23 cellular contexts compared by ENCODE assay signal in the genomic region with DNA sequence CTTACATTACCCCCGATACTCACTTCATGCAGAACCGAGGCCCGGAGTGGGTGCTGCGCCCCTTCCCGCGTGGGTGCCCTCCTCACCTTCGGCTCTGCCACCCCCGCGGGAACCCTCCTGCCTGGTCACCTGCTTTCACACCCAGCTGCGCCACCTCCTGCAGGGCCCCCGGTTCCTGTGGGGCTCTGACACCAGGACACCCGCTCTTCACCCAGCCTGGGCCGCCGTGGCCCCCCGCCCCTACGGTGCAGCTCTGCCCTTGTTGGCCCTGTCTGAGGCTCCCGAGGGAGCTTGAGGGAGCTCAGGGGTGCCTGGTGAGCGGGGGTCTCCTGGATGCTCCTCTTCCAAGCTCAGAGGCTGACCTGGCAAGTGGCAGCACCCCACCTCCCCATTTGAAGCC. TPM values are rescaled to one million over a fixed set of nuclear protein-coding genes. Genes with fewer than 3 reads are reported as not detected.
DNase-seq lines count a peak whose midpoint lies in the region; ATAC-seq and TF ChIP-seq lines count a peak whose summit lies in the region.
"Had no signal": no experiment of that assay in that cellular context is flagged by ENCODE, and none has a peak within 500 bp of the region (broad histone marks: within the 10 kb centered on the region; RNA-seq: fewer than 3 reads in every experiment).

No MANE protein-coding gene starts in this region.

- H3K36me3 Mint-ChIP-seq in chondrocyte (ENCODE audit: low read depth) = peaks cover 1% of the 10 kb centered on the region
- H3K36me3 Mint-ChIP-seq in stimulated activated effector memory CD8-positive, alpha-beta T cell treated with anti-CD3 and anti-CD28 coated beads, Interleukin-12 subunit alpha, Interleukin-12 subunit beta, amount 100 ng/mL, for 72 hours = peaks cover 30% of the 10 kb centered on the region

- H3K36me3 ChIP-seq in Karpas-422 (ENCODE audit: insufficient read depth, low read length) (peaks cover 8% of the 10 kb centered on the region; the same call in 1 of the 2 replicates), colonic mucosa (no peaks in the 10 kb centered on the region)

- intact Hi-C loops in left cardiac atrium (cut with DNase I) (loop anchor here in 1 of 2 donors (10.0 kb wide), 1 partner anchor 176 kb away; no protein-coding TSS in a partner anchor), Right ventricle myocardium superior (cut with DNase I) (no loop called here), colonic mucosa (cut with DNase I) (loop anchor here (5.0 kb wide), 1 partner anchor 129 kb away; no protein-coding TSS in a partner anchor)

- ATAC-seq in left cardiac atrium = no peak
- ATAC-seq in Right ventricle myocardium superior (ENCODE audit: poor library complexity) = no peak
- ATAC-seq in stimulated activated effector memory CD8-positive, alpha-beta T cell treated with anti-CD3 and anti-CD28 coated beads, Interleukin-12 subunit alpha, Interleukin-12 subunit beta, amount 100 ng/mL, for 72 hours = no peak

- TF ChIP-seq CTCF in chondrocyte (IDR thresholded peaks at IDR 0.05) (no peak), colonic mucosa (IDR thresholded peaks at IDR 0.05) (no peak)

- no peaks in the 10 kb centered on the region for H3K9me2 ChIP-seq in Karpas-422 (replicated peaks; ENCODE audit: insufficient read depth, low read length)

- peak overlapping the region; percentile 75 for H3K4me2 ChIP-seq in Karpas-422 (ENCODE audit: low read depth, low read length, poor library complexity, severe bottlenecking)

- H3K27ac Mint-ChIP-seq in chondrocyte (ENCODE audit: unreplicated experiment) = no peak overlapping the region
- peak overlapping the region; percentile 20 for H3K27ac Mint-ChIP-seq in stimulated activated effector memory CD8-positive, alpha-beta T cell treated with anti-CD3 and anti-CD28 coated beads, Interleukin-12 subunit alpha, Interleukin-12 subunit beta, amount 100 ng/mL, for 72 hours
- H3K27ac Mint-ChIP-seq: B cell; CD4-positive, CD25-positive, alpha-beta regulatory T cell had no signal

- H3K9me3 ChIP-seq in Karpas-422 (ENCODE audit: low read length) (no peaks in the 10 kb centered on the region), colonic mucosa (no peaks in the 10 kb centered on the region)

- H4K20me1 ChIP-seq in Karpas-422 (ENCODE audit: insufficient read depth, low read depth, low read length) = peaks cover 7% of the 10 kb centered on the region; the same call in 1 of the 2 replicates

- H3K9me3 Mint-ChIP-seq in chondrocyte (ENCODE audit: low read depth) = no peaks in the 10 kb centered on the region
- H3K9me3 Mint-ChIP-seq in stimulated activated effector memory CD8-positive, alpha-beta T cell treated with anti-CD3 and anti-CD28 coated beads, Interleukin-12 subunit alpha, Interleukin-12 subunit beta, amount 100 ng/mL, for 72 hours = no peaks in the 10 kb centered on the region
- H3K9me3 Mint-ChIP-seq: CD4-positive, CD25-positive, alpha-beta regulatory T cell had no signal

- no peak overlapping the region for H2AFZ ChIP-seq in Karpas-422 (ENCODE audit: low read length)
- H2AFZ ChIP-seq: GM23248 had no signal

- DNase-seq in left cardiac atrium = peak; percentile 17
- DNase-seq in Right ventricle myocardium superior = no peak
- DNase-seq in Karpas-422 = peak; percentile 61
- peak; percentile 93 for DNase-seq in chondrocyte (ENCODE audit: low spot score)
- DNase-seq in stimulated activated effector memory CD8-positive, alpha-beta T cell treated with anti-CD3 and anti-CD28 coated beads, Interleukin-12 subunit alpha, Interleukin-12 subunit beta, amount 100 ng/mL, for 72 hours (ENCODE audit: low spot score in 2 of 2) = no peak
- no peak for DNase-seq in AML-193 (lab: John Stamatoyannopoulos, UW)
- DNase-seq in islet precursor cell = no peak
- DNase-seq in colonic mucosa = no peak
- DNase-seq: CD4-positive, CD25-positive, alpha-beta regulatory T cell; DMS79; GM23248; HCEC 1CT; IMR-90; MV-4-11; NCI-H1105 treated with DMSO at 0.1 percent for 48 hours; NCI-H2029 treated with DMSO at 0.1 percent for 48 hours; NCI-H226; NCI-H510A treated with DMSO at 0.1 percent for 48 hours; NCI-H748 treated with DMSO at 0.1 percent for 48 hours; NK-92 treated with Interleukin-12 subunit alpha and Interleukin-12 subunit beta, amount 100 ng/mL, for 24 hours; OCI-M1; SHP77 had no signal

- H3K79me2 ChIP-seq in Karpas-422 (ENCODE audit: low read length) = no peaks in the 10 kb centered on the region

- H3K4me3 Mint-ChIP-seq in chondrocyte (ENCODE audit: unreplicated experiment) = no peak overlapping the region
- H3K4me3 Mint-ChIP-seq in stimulated activated effector memory CD8-positive, alpha-beta T cell treated with anti-CD3 and anti-CD28 coated beads, Interleukin-12 subunit alpha, Interleukin-12 subunit beta, amount 100 ng/mL, for 72 hours = no peak overlapping the region
- H3K4me3 Mint-ChIP-seq: B cell; CD4-positive, CD25-positive, alpha-beta regulatory T cell had no signal

- no peaks in the 10 kb centered on the region for H3K27me3 Mint-ChIP-seq in chondrocyte (ENCODE audit: low read depth)
- H3K27me3 Mint-ChIP-seq: CD4-positive, CD25-positive, alpha-beta regulatory T cell had no signal

- peak overlapping the region; percentile 80 for H3K27ac ChIP-seq in Karpas-422 (ENCODE audit: low read length)
- no peak overlapping the region for H3K27ac ChIP-seq in colonic mucosa
- H3K27ac ChIP-seq: GM23248 had no signal

- H3K9ac ChIP-seq in Karpas-422 (ENCODE audit: low read length) = peak overlapping the region; percentile 71
- no peak overlapping the region for H3K9ac ChIP-seq in colonic mucosa (ENCODE audit: low read depth in 2 of 2, low read length in 2 of 2)
- H3K9ac ChIP-seq: GM23248 had no signal

- peaks cover 76% of the 10 kb centered on the region for H3K4me1 ChIP-seq in Karpas-422 (ENCODE audit: low read length)
- H3K4me1 ChIP-seq in colonic mucosa = peaks cover 6% of the 10 kb centered on the region

- no peaks in the 10 kb centered on the region for H3K27me3 ChIP-seq in Karpas-422 (ENCODE audit: low read length)
- no peaks in the 10 kb centered on the region for H3K27me3 ChIP-seq in colonic mucosa

- peaks cover 7% of the 10 kb centered on the region for H3K4me1 Mint-ChIP-seq in chondrocyte (ENCODE audit: low read depth)
- H3K4me1 Mint-ChIP-seq in stimulated activated effector memory CD8-positive, alpha-beta T cell treated with anti-CD3 and anti-CD28 coated beads, Interleukin-12 subunit alpha, Interleukin-12 subunit beta, amount 100 ng/mL, for 72 hours = peaks cover 14% of the 10 kb centered on the region

- H3K4me3 ChIP-seq in Karpas-422 (ENCODE audit: low read length) = peak overlapping the region; percentile 62
- H3K4me3 ChIP-seq in colonic mucosa = no peak overlapping the region
- H3K4me3 ChIP-seq: GM23248 had no signal

RNA-seq across cellular contexts. Expression of a gene that starts 19.0 kb away (rescaled TPM):
- total RNA-seq in left cardiac atrium (10 to 100 TPM; 10.6 to 14.9 TPM), Right ventricle myocardium superior (9.4 TPM), chondrocyte (18.4 to 19.6 TPM (median 19.2 TPM) in 3 replicates), colonic mucosa (10 to 100 TPM; 14.5 to 25.7 TPM)
- 26.2 and 28.8 TPM in 2 replicates for total RNA-seq in Karpas-422 (2014; rRNA removed; shearing (Covaris generic); ENCODE audit: low replicate concordance)

RNA-seq across cellular contexts. Expression of a gene that starts 32.3 kb away (rescaled TPM):
- total RNA-seq in left cardiac atrium (10 to 100 TPM; 33.0 to 40.2 TPM), Right ventricle myocardium superior (36.1 TPM), chondrocyte (56.5 to 63.6 TPM (median 57.2 TPM) in 3 replicates), colonic mucosa (10 to 100 TPM; 67.5 to 86.6 TPM)
- 17.6 and 28.0 TPM in 2 replicates for total RNA-seq in Karpas-422 (2014; rRNA removed; shearing (Covaris generic); ENCODE audit: low replicate concordance)

RNA-seq across cellular contexts. Expression of a gene that starts 56.7 kb away (rescaled TPM):
- total RNA-seq in left cardiac atrium = 10 to 100 TPM; 65.1 to 69.4 TPM
- 96.3 TPM for total RNA-seq in Right ventricle myocardium superior
- 29.0 and 42.2 TPM in 2 replicates for total RNA-seq in Karpas-422 (2014; rRNA removed; shearing (Covaris generic); ENCODE audit: low replicate concordance)
- total RNA-seq in chondrocyte = 43.5 to 48.1 TPM (median 45.4 TPM) in 3 replicates
- total RNA-seq in colonic mucosa = 100 to 1,000 TPM in 1 of 2 donors, 10 to 100 TPM in 1; 82.2 to 101 TPM

Comparison
In these comparisons a context has a peak if more than half of its experiments do, and no peak if none do; other contexts are left out.
1. DNase-seq: peak in left cardiac atrium (single experiment), Karpas-422 (single experiment) and chondrocyte (single experiment); none in Right ventricle myocardium superior (single experiment), stimulated activated effector memory CD8-positive, alpha-beta T cell treated with anti-CD3 and anti-CD28 coated beads, Interleukin-12 subunit alpha, Interleukin-12 subunit beta, amount 100 ng/mL, for 72 hours (0 of 2), AML-193 (0 of 2), islet precursor cell (single experiment) and colonic mucosa (single experiment).